ENCODE assay signal across 13 cellular contexts in the genomic region with DNA sequence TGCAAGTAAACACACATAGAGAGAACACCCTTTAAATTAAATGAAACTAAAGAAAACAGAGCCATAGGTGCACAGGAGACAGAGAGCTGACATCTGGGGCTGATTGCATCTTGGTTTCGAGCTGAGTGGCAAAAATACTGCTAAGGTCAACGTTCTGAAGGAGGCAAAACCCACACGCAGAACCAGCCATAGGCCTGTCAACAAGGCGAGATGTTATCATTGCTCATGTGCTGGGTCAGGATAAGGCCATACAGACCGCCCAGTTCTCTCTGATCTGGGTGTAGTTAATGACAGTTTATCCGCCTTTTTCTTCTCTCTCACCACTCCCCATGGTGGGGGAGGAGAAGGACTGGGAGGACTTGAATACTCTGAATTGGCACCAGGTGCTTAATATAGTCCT. TPM values are rescaled to one million over a fixed set of nuclear protein-coding genes. Genes with fewer than 3 reads are reported as not detected.
DNase-seq lines count a peak whose midpoint lies in the region; ATAC-seq and TF ChIP-seq lines count a peak whose summit lies in the region.
"Had no signal": no experiment of that assay in that cellular context is flagged by ENCODE, and none has a peak within 500 bp of the region (broad histone marks: within the 10 kb centered on the region; RNA-seq: fewer than 3 reads in every experiment).

No MANE protein-coding gene starts in this region.

- CTCF ChIA-PET in CD4-positive, alpha-beta memory T cell (lab: Charles Lee; ENCODE audit: partially characterized antibody): interaction anchor here (1.3 kb wide), 1 partner anchor 128 kb away, joined by 4 read pairs; no protein-coding TSS in a partner anchor

- no peaks in the 10 kb centered on the region for H3K9me3 Mint-ChIP-seq in T-helper 2 cell treated with Interferon-gamma antibody and Interleukin-4, amounts not matched to agents 5 μg/mL and 100 μg/mL, for 36 hours
- no peaks in the 10 kb centered on the region for H3K9me3 Mint-ChIP-seq in CD4-positive, alpha-beta memory T cell
- no peaks in the 10 kb centered on the region for H3K9me3 Mint-ChIP-seq in activated naive CD4-positive, alpha-beta T cell treated with anti-CD3 and anti-CD28 coated beads, Interleukin-2, amount 50 U/mL, for 72 hours
- H3K9me3 Mint-ChIP-seq: activated naive CD4-positive, alpha-beta T cell treated with anti-CD3 and anti-CD28 coated beads for 36 hours; effector memory CD8-positive, alpha-beta T cell; naive thymus-derived CD8-positive, alpha-beta T cell had no signal

- peaks cover 18% of the 10 kb centered on the region for H3K4me1 Mint-ChIP-seq in T-helper 2 cell treated with Interferon-gamma antibody and Interleukin-4, amounts not matched to agents 5 μg/mL and 100 μg/mL, for 36 hours (ENCODE audit: low read depth)
- H3K4me1 Mint-ChIP-seq in CD4-positive, alpha-beta memory T cell: peaks cover 3 to 8% (median 4%) of the 10 kb centered on the region in 4 donors

- peak overlapping the region; percentile 46 for H3K4me3 Mint-ChIP-seq in T-helper 2 cell treated with Interferon-gamma antibody and Interleukin-4, amounts not matched to agents 5 μg/mL and 100 μg/mL, for 36 hours
- no peak overlapping the region for H3K4me3 Mint-ChIP-seq in CD4-positive, alpha-beta memory T cell
- H3K4me3 Mint-ChIP-seq: activated naive CD4-positive, alpha-beta T cell treated with anti-CD3 and anti-CD28 coated beads for 36 hours; effector memory CD8-positive, alpha-beta T cell; naive thymus-derived CD8-positive, alpha-beta T cell had no signal

- H3K4me1 ChIP-seq in BE2C: no peaks in the 10 kb centered on the region
- H3K4me1 ChIP-seq in osteoblast (ENCODE audit: insufficient read depth, low read length): peaks cover 13% of the 10 kb centered on the region
- H3K4me1 ChIP-seq in CD4-positive, alpha-beta memory T cell (ENCODE audit: insufficient read depth, low read length): no peaks in the 10 kb centered on the region

- H3K36me3 ChIP-seq in BE2C: no peaks in the 10 kb centered on the region
- H3K36me3 ChIP-seq in osteoblast (ENCODE audit: insufficient read depth, low read length): no peaks in the 10 kb centered on the region
- no peaks in the 10 kb centered on the region for H3K36me3 ChIP-seq in CD4-positive, alpha-beta memory T cell (ENCODE audit: insufficient read depth, low read length)

- peak overlapping the region; percentile 66 for H3K27ac ChIP-seq in osteoblast (ENCODE audit: low read depth, low read length)
- H3K27ac ChIP-seq in CD4-positive, alpha-beta memory T cell (ENCODE audit: low read depth, low read length): no peak overlapping the region
- H3K27ac ChIP-seq: SJSA1 had no signal

- TF ChIP-seq CTCF in BE2C (IDR thresholded peaks at IDR 0.05; ENCODE audit: low read depth, low read length) (no peak), osteoblast (IDR thresholded peaks at IDR 0.05; ENCODE audit: extremely low read depth, low read depth, low read length) (no peak)

- DNase-seq in BE2C: peak; percentile 15
- DNase-seq in T-helper 2 cell treated with Interferon-gamma antibody and Interleukin-4, amounts not matched to agents 5 μg/mL and 100 μg/mL, for 36 hours (ENCODE audit: low spot score): no peak
- no peak for DNase-seq in osteoblast (ENCODE audit: insufficient read length, low spot score, missing footprints)
- no peak for DNase-seq in cortex of kidney (lab: John Stamatoyannopoulos, UW)
- DNase-seq in mucosa of gallbladder (ENCODE audit: low spot score): no peak
- no peak for DNase-seq in CD4-positive, alpha-beta memory T cell
- no peak for DNase-seq in activated naive CD4-positive, alpha-beta T cell treated with anti-CD3 and anti-CD28 coated beads, Interleukin-2, amount 50 U/mL, for 72 hours (ENCODE audit: low spot score in 2 of 2)
- DNase-seq: activated naive CD4-positive, alpha-beta T cell treated with anti-CD3 and anti-CD28 coated beads for 36 hours; effector memory CD8-positive, alpha-beta T cell; naive thymus-derived CD8-positive, alpha-beta T cell; NCI-H1048 had no signal

- no peaks in the 10 kb centered on the region for H3K27me3 ChIP-seq in BE2C
- H3K27me3 ChIP-seq in osteoblast (ENCODE audit: insufficient read depth, low read length): no peaks in the 10 kb centered on the region
- H3K27me3 ChIP-seq in CD4-positive, alpha-beta memory T cell (ENCODE audit: insufficient read depth, low read length): no peaks in the 10 kb centered on the region
- H3K27me3 ChIP-seq: SJSA1 had no signal

- intact Hi-C loops in CD4-positive, alpha-beta memory T cell (cut with micrococcal nuclease): no loop called here

- no peak overlapping the region for H3K4me2 ChIP-seq in osteoblast (ENCODE audit: insufficient read depth, low read length)

- ATAC-seq in GM18868 (IDR thresholded peaks at IDR 0.05; ENCODE audit: unreplicated experiment): peak; percentile 34
- no peak for ATAC-seq in activated naive CD4-positive, alpha-beta T cell treated with anti-CD3 and anti-CD28 coated beads, Interleukin-2, amount 50 U/mL, for 72 hours
- ATAC-seq: effector memory CD8-positive, alpha-beta T cell; naive thymus-derived CD8-positive, alpha-beta T cell had no signal

- no peaks in the 10 kb centered on the region for H3K27me3 Mint-ChIP-seq in T-helper 2 cell treated with Interferon-gamma antibody and Interleukin-4, amounts not matched to agents 5 μg/mL and 100 μg/mL, for 36 hours (ENCODE audit: low read depth)
- H3K27me3 Mint-ChIP-seq in CD4-positive, alpha-beta memory T cell: no peaks in the 10 kb centered on the region
- H3K27me3 Mint-ChIP-seq: naive thymus-derived CD8-positive, alpha-beta T cell had no signal

- H3K79me2 ChIP-seq in osteoblast (ENCODE audit: insufficient read depth, low read length): peaks cover 3% of the 10 kb centered on the region

- H2AFZ ChIP-seq in osteoblast (ENCODE audit: low read length): no peak overlapping the region

- no peaks in the 10 kb centered on the region for H3K9me3 ChIP-seq in BE2C
- H3K9me3 ChIP-seq in osteoblast (ENCODE audit: low read depth, low read length): no peaks in the 10 kb centered on the region
- no peaks in the 10 kb centered on the region for H3K9me3 ChIP-seq in CD4-positive, alpha-beta memory T cell (ENCODE audit: control insufficient read depth in 1 of 2, low read length in 2 of 2)
- H3K9me3 ChIP-seq: SJSA1 had no signal

- H3K4me3 ChIP-seq in BE2C (ENCODE audit: low read depth, low read length) (no peak overlapping the region), osteoblast (ENCODE audit: insufficient read depth, low read length) (no peak overlapping the region)
- no peak overlapping the region for H3K4me3 ChIP-seq in CD4-positive, alpha-beta memory T cell (ENCODE audit: low read length in 2 of 2)
- H3K4me3 ChIP-seq: SJSA1 had no signal

- H3K27ac Mint-ChIP-seq in T-helper 2 cell treated with Interferon-gamma antibody and Interleukin-4, amounts not matched to agents 5 μg/mL and 100 μg/mL, for 36 hours: peak overlapping the region; percentile 67
- peak overlapping the region in 2 of 7 donors; percentile 12 to 48 for H3K27ac Mint-ChIP-seq in CD4-positive, alpha-beta memory T cell
- no peak overlapping the region for H3K27ac Mint-ChIP-seq in activated naive CD4-positive, alpha-beta T cell treated with anti-CD3 and anti-CD28 coated beads, Interleukin-2, amount 50 U/mL, for 72 hours
- H3K27ac Mint-ChIP-seq: activated naive CD4-positive, alpha-beta T cell treated with anti-CD3 and anti-CD28 coated beads for 36 hours; effector memory CD8-positive, alpha-beta T cell had no signal

- POLR2A ChIA-PET in CD4-positive, alpha-beta memory T cell (lab: Charles Lee; ENCODE audit: partially characterized antibody): no interaction called here

- H3K36me3 Mint-ChIP-seq in T-helper 2 cell treated with Interferon-gamma antibody and Interleukin-4, amounts not matched to agents 5 μg/mL and 100 μg/mL, for 36 hours (ENCODE audit: low read depth): no peaks in the 10 kb centered on the region
- H3K36me3 Mint-ChIP-seq in CD4-positive, alpha-beta memory T cell: peaks cover 0 to 2% of the 10 kb centered on the region in 2 donors
- no peaks in the 10 kb centered on the region for H3K36me3 Mint-ChIP-seq in activated naive CD4-positive, alpha-beta T cell treated with anti-CD3 and anti-CD28 coated beads, Interleukin-2, amount 50 U/mL, for 72 hours
- H3K36me3 Mint-ChIP-seq: naive thymus-derived CD8-positive, alpha-beta T cell had no signal

- H4K20me1 ChIP-seq in osteoblast (ENCODE audit: insufficient read depth, low read length): no peaks in the 10 kb centered on the region

RNA-seq across cellular contexts. Expression of a gene that starts 4.5 kb away (rescaled TPM):
- 6.5 TPM for polyA plus RNA-seq in BE2C (2012; ENCODE audit: insufficient read depth, insufficient read length, low read depth)
- total RNA-seq in osteoblast (8.5 and 9.8 TPM in 2 replicates), mucosa of gallbladder (16.1 TPM)
- total RNA-seq in CD4-positive, alpha-beta memory T cell: 10 to 100 TPM; 19.8 to 21.7 TPM
- 10 to 100 TPM in 1 of 2 donors, 1 to 10 TPM in 1; 8.1 to 15.4 TPM for polyA plus RNA-seq in CD4-positive, alpha-beta memory T cell
- total RNA-seq in activated naive CD4-positive, alpha-beta T cell treated with anti-CD3 and anti-CD28 coated beads, Interleukin-2, amount 50 U/mL, for 72 hours: 10 to 100 TPM; 12.0 to 25.7 TPM
